Comparison of ENCODE assay signal across 1 cellular context in genomic region chr3:196849180-196849721, GRCh38.
TF ChIP-seq lines count a peak whose summit lies in the region.

No MANE protein-coding gene starts in this region.

TF ChIP-seq in K562, 482 proteins besides CTCF, POLR2A, EP300 and RAD21 (continued from another document):
- TF ChIP-seq, protein P1, sequence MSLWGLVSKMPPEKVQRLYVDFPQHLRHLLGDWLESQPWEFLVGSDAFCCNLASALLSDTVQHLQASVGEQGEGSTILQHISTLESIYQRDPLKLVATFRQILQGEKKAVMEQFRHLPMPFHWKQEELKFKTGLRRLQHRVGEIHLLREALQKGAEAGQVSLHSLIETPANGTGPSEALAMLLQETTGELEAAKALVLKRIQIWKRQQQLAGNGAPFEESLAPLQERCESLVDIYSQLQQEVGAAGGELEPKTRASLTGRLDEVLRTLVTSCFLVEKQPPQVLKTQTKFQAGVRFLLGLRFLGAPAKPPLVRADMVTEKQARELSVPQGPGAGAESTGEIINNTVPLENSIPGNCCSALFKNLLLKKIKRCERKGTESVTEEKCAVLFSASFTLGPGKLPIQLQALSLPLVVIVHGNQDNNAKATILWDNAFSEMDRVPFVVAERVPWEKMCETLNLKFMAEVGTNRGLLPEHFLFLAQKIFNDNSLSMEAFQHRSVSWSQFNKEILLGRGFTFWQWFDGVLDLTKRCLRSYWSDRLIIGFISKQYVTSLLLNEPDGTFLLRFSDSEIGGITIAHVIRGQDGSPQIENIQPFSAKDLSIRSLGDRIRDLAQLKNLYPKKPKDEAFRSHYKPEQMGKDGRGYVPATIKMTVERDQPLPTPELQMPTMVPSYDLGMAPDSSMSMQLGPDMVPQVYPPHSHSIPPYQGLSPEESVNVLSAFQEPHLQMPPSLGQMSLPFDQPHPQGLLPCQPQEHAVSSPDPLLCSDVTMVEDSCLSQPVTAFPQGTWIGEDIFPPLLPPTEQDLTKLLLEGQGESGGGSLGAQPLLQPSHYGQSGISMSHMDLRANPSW (CRISPR knock-in tag; IDR thresholded peaks at IDR 0.05) = no peak
- TF ChIP-seq NFATC3 (IDR thresholded peaks at IDR 0.05) (no peak), ZNF584 (CRISPR knock-in tag; IDR thresholded peaks at IDR 0.05; ENCODE audit: low read depth) (0 out of 2 replicates have a peak, but pooled peaks have one; percentile 29), FOXP1 (CRISPR knock-in tag; IDR thresholded peaks at IDR 0.05) (no peak), BACH1 (tag; IDR thresholded peaks at IDR 0.05) (0 out of 2 replicates have a peak, but pooled peaks have one; percentile 17), ZNF717 (CRISPR knock-in tag; IDR thresholded peaks at IDR 0.05) (no peak), MYC (IDR thresholded peaks at IDR 0.05; ENCODE audit: low read depth, low read length) (peak; percentile 74), MYC (CRISPR knock-in tag; IDR thresholded peaks at IDR 0.05; ENCODE audit: borderline replicate concordance, low read depth) (no peak), NR0B1 (IDR thresholded peaks at IDR 0.05; ENCODE audit: partially characterized antibody) (no peak), ZSCAN32 (CRISPR knock-in tag; IDR thresholded peaks at IDR 0.05) (no peak), ELF4 (CRISPR knock-in tag; IDR thresholded peaks at IDR 0.05) (no peak), CC2D1A (IDR thresholded peaks at IDR 0.05) (no peak), PHB (CRISPR knock-in tag; IDR thresholded peaks at IDR 0.05) (no peak), ID3 (CRISPR knock-in tag; IDR thresholded peaks at IDR 0.05) (no peak), ID3 (tag; IDR thresholded peaks at IDR 0.05) (no peak), YY1 (IDR thresholded peaks at IDR 0.05; ENCODE audit: borderline replicate concordance in 1 of 3, control insufficient read depth in 1 of 3, extremely low read depth in 1 of 3, insufficient read depth in 3 of 3, insufficient read length in 1 of 3, insufficient replicate concordance in 2 of 3, low read depth in 1 of 3, low read length in 2 of 3) (peak in 1 of 3 experiments; percentile 75), NFRKB (IDR thresholded peaks at IDR 0.05; ENCODE audit: low read depth) (0 out of 2 replicates have a peak, but pooled peaks have one; percentile 18), PYGO2 (tag; IDR thresholded peaks at IDR 0.05) (no peak), EP400 (IDR thresholded peaks at IDR 0.05) (peak; percentile 64), BMI1 (IDR thresholded peaks at IDR 0.05; ENCODE audit: low read length) (no peak), ADNP (tag; IDR thresholded peaks at IDR 0.05) (no peak), ZNF668 (CRISPR knock-in tag; IDR thresholded peaks at IDR 0.05) (no peak), L3MBTL2 (IDR thresholded peaks at IDR 0.05) (0 out of 2 replicates have a peak, but pooled peaks have one; percentile 43), PHF20 (IDR thresholded peaks at IDR 0.05; ENCODE audit: partially characterized antibody) (no peak), TEAD4 (IDR thresholded peaks at IDR 0.05; ENCODE audit: low read length) (no peak), TEAD4 (CRISPR knock-in tag; IDR thresholded peaks at IDR 0.05; ENCODE audit: borderline replicate concordance) (no peak), PRDM10 (IDR thresholded peaks at IDR 0.05; ENCODE audit: partially characterized antibody) (peak; percentile 79), HMG20B (CRISPR knock-in tag; IDR thresholded peaks at IDR 0.05) (no peak), ZNF785 (CRISPR knock-in tag; IDR thresholded peaks at IDR 0.05) (no peak), ZNF121 (CRISPR knock-in tag; conservative IDR thresholded peaks at IDR 0.05) (no peak), ZNF592 (IDR thresholded peaks at IDR 0.05) (peak; percentile 76), CAMTA2 (CRISPR knock-in tag; conservative IDR thresholded peaks at IDR 0.05) (no peak), RBM22 (IDR thresholded peaks at IDR 0.05; ENCODE audit: low read depth, low read length, poor library complexity, severe bottlenecking) (no peak), STAT5A (IDR thresholded peaks at IDR 0.05; ENCODE audit: borderline replicate concordance, low read length) (no peak)
- TF ChIP-seq, protein P2, sequence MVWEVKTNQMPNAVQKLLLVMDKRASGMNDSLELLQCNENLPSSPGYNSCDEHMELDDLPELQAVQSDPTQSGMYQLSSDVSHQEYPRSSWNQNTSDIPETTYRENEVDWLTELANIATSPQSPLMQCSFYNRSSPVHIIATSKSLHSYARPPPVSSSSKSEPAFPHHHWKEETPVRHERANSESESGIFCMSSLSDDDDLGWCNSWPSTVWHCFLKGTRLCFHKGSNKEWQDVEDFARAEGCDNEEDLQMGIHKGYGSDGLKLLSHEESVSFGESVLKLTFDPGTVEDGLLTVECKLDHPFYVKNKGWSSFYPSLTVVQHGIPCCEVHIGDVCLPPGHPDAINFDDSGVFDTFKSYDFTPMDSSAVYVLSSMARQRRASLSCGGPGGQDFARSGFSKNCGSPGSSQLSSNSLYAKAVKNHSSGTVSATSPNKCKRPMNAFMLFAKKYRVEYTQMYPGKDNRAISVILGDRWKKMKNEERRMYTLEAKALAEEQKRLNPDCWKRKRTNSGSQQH (CRISPR knock-in tag; IDR thresholded peaks at IDR 0.05) = no peak
- TF ChIP-seq, protein P3, sequence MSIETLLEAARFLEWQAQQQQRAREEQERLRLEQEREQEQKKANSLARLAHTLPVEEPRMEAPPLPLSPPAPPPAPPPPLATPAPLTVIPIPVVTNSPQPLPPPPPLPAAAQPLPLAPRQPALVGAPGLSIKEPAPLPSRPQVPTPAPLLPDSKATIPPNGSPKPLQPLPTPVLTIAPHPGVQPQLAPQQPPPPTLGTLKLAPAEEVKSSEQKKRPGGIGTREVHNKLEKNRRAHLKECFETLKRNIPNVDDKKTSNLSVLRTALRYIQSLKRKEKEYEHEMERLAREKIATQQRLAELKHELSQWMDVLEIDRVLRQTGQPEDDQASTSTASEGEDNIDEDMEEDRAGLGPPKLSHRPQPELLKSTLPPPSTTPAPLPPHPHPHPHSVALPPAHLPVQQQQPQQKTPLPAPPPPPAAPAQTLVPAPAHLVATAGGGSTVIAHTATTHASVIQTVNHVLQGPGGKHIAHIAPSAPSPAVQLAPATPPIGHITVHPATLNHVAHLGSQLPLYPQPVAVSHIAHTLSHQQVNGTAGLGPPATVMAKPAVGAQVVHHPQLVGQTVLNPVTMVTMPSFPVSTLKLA (conservative IDR thresholded peaks at IDR 0.05) = 0 out of 4 replicates have a peak, but pooled peaks of 1 of the 2 experiments have one; percentile 12
- TF ChIP-seq, protein P4, sequence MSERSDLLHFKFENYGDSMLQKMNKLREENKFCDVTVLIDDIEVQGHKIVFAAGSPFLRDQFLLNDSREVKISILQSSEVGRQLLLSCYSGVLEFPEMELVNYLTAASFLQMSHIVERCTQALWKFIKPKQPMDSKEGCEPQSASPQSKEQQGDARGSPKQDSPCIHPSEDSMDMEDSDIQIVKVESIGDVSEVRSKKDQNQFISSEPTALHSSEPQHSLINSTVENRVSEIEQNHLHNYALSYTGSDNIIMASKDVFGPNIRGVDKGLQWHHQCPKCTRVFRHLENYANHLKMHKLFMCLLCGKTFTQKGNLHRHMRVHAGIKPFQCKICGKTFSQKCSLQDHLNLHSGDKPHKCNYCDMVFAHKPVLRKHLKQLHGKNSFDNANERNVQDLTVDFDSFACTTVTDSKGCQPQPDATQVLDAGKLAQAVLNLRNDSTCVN (CRISPR knock-in tag; IDR thresholded peaks at IDR 0.05) = no peak
- TF ChIP-seq, protein P5, sequence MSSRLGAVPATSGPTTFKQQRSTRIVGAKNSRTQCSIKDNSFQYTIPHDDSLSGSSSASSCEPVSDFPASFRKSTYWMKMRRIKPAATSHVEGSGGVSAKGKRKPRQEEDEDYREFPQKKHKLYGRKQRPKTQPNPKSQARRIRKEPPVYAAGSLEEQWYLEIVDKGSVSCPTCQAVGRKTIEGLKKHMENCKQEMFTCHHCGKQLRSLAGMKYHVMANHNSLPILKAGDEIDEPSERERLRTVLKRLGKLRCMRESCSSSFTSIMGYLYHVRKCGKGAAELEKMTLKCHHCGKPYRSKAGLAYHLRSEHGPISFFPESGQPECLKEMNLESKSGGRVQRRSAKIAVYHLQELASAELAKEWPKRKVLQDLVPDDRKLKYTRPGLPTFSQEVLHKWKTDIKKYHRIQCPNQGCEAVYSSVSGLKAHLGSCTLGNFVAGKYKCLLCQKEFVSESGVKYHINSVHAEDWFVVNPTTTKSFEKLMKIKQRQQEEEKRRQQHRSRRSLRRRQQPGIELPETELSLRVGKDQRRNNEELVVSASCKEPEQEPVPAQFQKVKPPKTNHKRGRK (tag; IDR thresholded peaks at IDR 0.05) = no peak
- TF ChIP-seq, protein P6, sequence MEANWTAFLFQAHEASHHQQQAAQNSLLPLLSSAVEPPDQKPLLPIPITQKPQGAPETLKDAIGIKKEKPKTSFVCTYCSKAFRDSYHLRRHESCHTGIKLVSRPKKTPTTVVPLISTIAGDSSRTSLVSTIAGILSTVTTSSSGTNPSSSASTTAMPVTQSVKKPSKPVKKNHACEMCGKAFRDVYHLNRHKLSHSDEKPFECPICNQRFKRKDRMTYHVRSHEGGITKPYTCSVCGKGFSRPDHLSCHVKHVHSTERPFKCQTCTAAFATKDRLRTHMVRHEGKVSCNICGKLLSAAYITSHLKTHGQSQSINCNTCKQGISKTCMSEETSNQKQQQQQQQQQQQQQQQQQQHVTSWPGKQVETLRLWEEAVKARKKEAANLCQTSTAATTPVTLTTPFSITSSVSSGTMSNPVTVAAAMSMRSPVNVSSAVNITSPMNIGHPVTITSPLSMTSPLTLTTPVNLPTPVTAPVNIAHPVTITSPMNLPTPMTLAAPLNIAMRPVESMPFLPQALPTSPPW (CRISPR knock-in tag; IDR thresholded peaks at IDR 0.05) = no peak
TF ChIP-seq in K562: peak in this region for 12.
